ENCODE assay signal across 8 cellular contexts in the genomic region with DNA sequence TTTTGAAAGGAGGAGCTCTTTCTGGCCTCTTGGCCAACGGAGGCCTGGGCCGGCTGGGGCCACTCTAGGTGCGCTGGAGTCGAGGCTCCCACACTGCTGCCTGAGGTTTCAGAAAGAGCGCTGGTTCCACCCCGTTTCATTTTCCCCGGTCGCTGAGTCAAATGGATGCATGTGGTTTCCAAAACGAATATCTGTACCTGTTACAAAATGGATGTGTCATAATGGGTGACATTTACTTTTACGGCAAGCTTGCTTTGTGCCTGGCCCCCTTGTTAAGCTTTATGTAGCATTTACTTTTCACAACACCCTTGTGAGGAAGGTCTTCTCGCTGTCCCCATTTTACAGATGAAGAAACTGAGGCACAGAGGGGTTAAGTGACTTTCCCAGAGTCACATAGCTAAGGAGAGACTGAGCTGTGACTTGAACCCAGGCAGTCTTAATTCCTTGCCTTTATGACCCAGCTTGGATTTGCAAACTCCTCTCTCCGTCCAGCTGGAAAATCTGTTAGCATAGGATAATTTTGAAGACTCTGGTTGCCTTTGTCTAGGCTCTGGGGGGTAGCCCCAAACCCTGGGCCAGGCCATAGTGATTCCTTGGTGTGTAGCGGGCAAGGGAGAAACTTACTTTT. TPM values are rescaled to one million over a fixed set of nuclear protein-coding genes. Genes with fewer than 3 reads are reported as not detected.
DNase-seq lines count a peak whose midpoint lies in the region; ATAC-seq and TF ChIP-seq lines count a peak whose summit lies in the region.

No MANE protein-coding gene starts in this region.

- H3K9me3 Mint-ChIP-seq in endodermal cell = no peaks in the 10 kb centered on the region
- H3K9me3 Mint-ChIP-seq in stimulated activated naive B cell treated with anti-CD40 and anti-IgM and Interleukin-4, amounts not matched to agents 10 μg/mL and 1 μg/mL and 100 μg/mL, for 72 hours = no peaks in the 10 kb centered on the region

- DNase-seq in T-helper 17 cell = peak in 1 of 3 donors; percentile 17
- no peak for DNase-seq in endodermal cell
- peak; percentile 71 for DNase-seq in stimulated activated naive B cell treated with anti-CD40 and anti-IgM and Interleukin-4, amounts not matched to agents 10 μg/mL and 1 μg/mL and 100 μg/mL, for 72 hours
- no peak for DNase-seq in T1000 (lab: John Stamatoyannopoulos, UW)
- no peak for DNase-seq in BE2C
- DNase-seq in DMS53 (lab: John Stamatoyannopoulos, UW) = no peak

- H3K27me3 Mint-ChIP-seq in T-helper 17 cell = no peaks in the 10 kb centered on the region
- H3K27me3 Mint-ChIP-seq in endodermal cell (ENCODE audit: insufficient read depth) = no peaks in the 10 kb centered on the region
- H3K27me3 Mint-ChIP-seq in stimulated activated naive B cell treated with anti-CD40 and anti-IgM and Interleukin-4, amounts not matched to agents 10 μg/mL and 1 μg/mL and 100 μg/mL, for 72 hours = no peaks in the 10 kb centered on the region

- H3K4me1 Mint-ChIP-seq in T-helper 17 cell = peaks cover 58% of the 10 kb centered on the region
- H3K4me1 Mint-ChIP-seq in endodermal cell = peaks cover 34% of the 10 kb centered on the region
- H3K4me1 Mint-ChIP-seq in stimulated activated naive B cell treated with anti-CD40 and anti-IgM and Interleukin-4, amounts not matched to agents 10 μg/mL and 1 μg/mL and 100 μg/mL, for 72 hours = peaks cover 62 to 76% of the 10 kb centered on the region in 2 donors

- no peaks in the 10 kb centered on the region for H3K36me3 Mint-ChIP-seq in T-helper 17 cell (ENCODE audit: low read depth)
- no peaks in the 10 kb centered on the region for H3K36me3 Mint-ChIP-seq in endodermal cell (ENCODE audit: low read depth)
- peaks cover 0 to 9% of the 10 kb centered on the region in 2 donors for H3K36me3 Mint-ChIP-seq in stimulated activated naive B cell treated with anti-CD40 and anti-IgM and Interleukin-4, amounts not matched to agents 10 μg/mL and 1 μg/mL and 100 μg/mL, for 72 hours

- H3K27ac ChIP-seq in endodermal cell (ENCODE audit: low read depth, low read length) = no peak overlapping the region

- H3K4me3 ChIP-seq in endodermal cell (ENCODE audit: low read length) (no peak overlapping the region), BE2C (ENCODE audit: low read depth, low read length) (no peak overlapping the region)

- WGBS in endodermal cell (ENCODE audit: insufficient coverage in 1 of 2, insufficient read length in 1 of 2), 2 experiments = 82 to 89% methylated on average over 8 to 13 of the region's 13 CpGs

- H3K4me1 ChIP-seq in endodermal cell (ENCODE audit: control insufficient read depth, insufficient read depth, low read length) (peaks cover 4% of the 10 kb centered on the region), BE2C (no peaks in the 10 kb centered on the region)

- H3K27me3 ChIP-seq in endodermal cell (ENCODE audit: control insufficient read depth, insufficient read depth, low read length, poor library complexity, severe bottlenecking) = no peaks in the 10 kb centered on the region
- no peaks in the 10 kb centered on the region for H3K27me3 ChIP-seq in BE2C

- H3K4me3 Mint-ChIP-seq in T-helper 17 cell (peak overlapping the region; percentile 80), endodermal cell (no peak overlapping the region)
- H3K4me3 Mint-ChIP-seq in stimulated activated naive B cell treated with anti-CD40 and anti-IgM and Interleukin-4, amounts not matched to agents 10 μg/mL and 1 μg/mL and 100 μg/mL, for 72 hours = peak overlapping the region; percentile 58 to 75

- no peak for TF ChIP-seq CTCF in endodermal cell (conservative IDR thresholded peaks at IDR 0.05)
- TF ChIP-seq CTCF in BE2C (IDR thresholded peaks at IDR 0.05; ENCODE audit: low read depth, low read length) = no peak

- H3K9me3 ChIP-seq in T-helper 17 cell (ENCODE audit: control insufficient read depth, low read length, poor library complexity, severe bottlenecking) (no peaks in the 10 kb centered on the region), endodermal cell (ENCODE audit: control insufficient read depth, low read length) (no peaks in the 10 kb centered on the region), BE2C (no peaks in the 10 kb centered on the region)

- ATAC-seq in GM18517 (IDR thresholded peaks at IDR 0.05; ENCODE audit: unreplicated experiment) = peak; percentile 66
- ATAC-seq in HG02759 (IDR thresholded peaks at IDR 0.05; ENCODE audit: unreplicated experiment) = peak; percentile 71
- ATAC-seq in T-helper 17 cell = peak; percentile 80
- peak; percentile 90 to 95 for ATAC-seq in stimulated activated naive B cell treated with anti-CD40 and anti-IgM and Interleukin-4, amounts not matched to agents 10 μg/mL and 1 μg/mL and 100 μg/mL, for 72 hours (replicated peaks)

- H3K27ac Mint-ChIP-seq in T-helper 17 cell (peak overlapping the region; percentile 90), endodermal cell (peak overlapping the region; percentile 24)
- H3K27ac Mint-ChIP-seq in stimulated activated naive B cell treated with anti-CD40 and anti-IgM and Interleukin-4, amounts not matched to agents 10 μg/mL and 1 μg/mL and 100 μg/mL, for 72 hours = peak overlapping the region; percentile 83

- H3K36me3 ChIP-seq in endodermal cell (ENCODE audit: control insufficient read depth, insufficient read depth, low read length) (no peaks in the 10 kb centered on the region), BE2C (no peaks in the 10 kb centered on the region)

- no peak overlapping the region for H3K9ac ChIP-seq in endodermal cell (ENCODE audit: extremely low read depth, low read length, poor library complexity, severe bottlenecking)

RNA-seq across cellular contexts. Expression of a gene that starts 10.6 kb away (rescaled TPM):
- total RNA-seq in T-helper 17 cell (10 to 100 TPM; 36.7 to 46.7 TPM), endodermal cell (10 to 100 TPM; 33.7 to 46.3 TPM)
- 18.3 TPM for polyA plus RNA-seq in endodermal cell (2013, experiment 1 of 2)
- polyA plus RNA-seq in endodermal cell (2013, experiment 2 of 2) = 18.3 TPM
- 21.3 TPM for polyA plus RNA-seq in BE2C (2012; ENCODE audit: insufficient read depth, insufficient read length, low read depth)

Comparison
In these comparisons a context has a peak if more than half of its experiments do, and no peak if none do; other contexts are left out.
1. H3K27ac Mint-ChIP-seq: peak in every context shown above with its lines; median percentile 90 in T-helper 17 cell; 83 in stimulated activated naive B cell treated with anti-CD40 and anti-IgM and Interleukin-4, amounts not matched to agents 10 μg/mL and 1 μg/mL and 100 μg/mL, for 72 hours; 24 in endodermal cell.